In the genomic region with DNA sequence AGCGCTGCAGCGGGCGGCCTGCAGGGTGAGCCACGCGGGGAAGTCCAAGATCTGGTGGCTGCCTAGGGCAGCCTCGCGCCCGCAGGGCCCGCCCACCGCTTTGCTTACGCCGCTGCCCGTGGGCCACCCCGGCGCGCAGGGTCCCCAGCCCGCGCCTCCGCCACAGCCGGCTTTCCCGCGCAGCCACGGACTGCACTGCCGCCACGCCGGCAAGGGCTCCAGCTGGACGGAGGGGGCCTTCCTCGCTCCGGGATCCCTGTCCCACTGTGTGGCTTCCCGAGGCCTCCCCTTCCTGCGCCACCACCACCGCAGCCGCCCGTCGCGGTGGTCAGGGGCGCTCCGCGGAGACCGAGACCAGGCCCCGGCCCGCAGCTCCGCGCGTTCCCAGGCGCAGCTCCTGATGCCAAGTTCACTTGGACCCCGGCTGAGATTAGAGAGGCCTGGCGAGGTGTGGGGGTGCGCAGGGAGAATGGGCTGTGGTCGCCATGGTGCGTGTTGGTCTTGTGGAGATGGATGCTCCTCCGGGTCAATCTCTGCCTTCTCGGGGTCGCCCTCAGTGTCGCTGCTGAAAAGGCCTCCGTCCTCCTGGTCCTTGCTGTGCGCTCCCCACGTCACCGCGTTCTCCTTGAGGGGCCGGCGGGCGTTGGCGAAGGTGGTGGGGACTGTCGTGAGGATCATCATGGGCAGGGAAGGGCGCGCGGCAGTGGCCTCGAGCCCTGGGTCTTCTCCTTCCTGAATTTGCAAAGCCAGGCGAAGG, we compare ENCODE assay signal across 18 cellular contexts. TPM values are rescaled to one million over a fixed set of nuclear protein-coding genes. Genes with fewer than 3 reads are reported as not detected.
A peak's percentile ranks its signal among the peaks of the same experiment; 100 is the strongest.
DNase-seq lines count a peak whose midpoint lies in the region; ATAC-seq, FAIRE-seq and TF ChIP-seq lines count a peak whose summit lies in the region.
"Had no signal": no experiment of that assay in that cellular context is flagged by ENCODE, and none has a peak within 500 bp of the region (broad histone marks: within the 10 kb centered on the region; RNA-seq: fewer than 3 reads in every experiment).

No MANE protein-coding gene starts in this region.

- H3K14ac ChIP-seq in H1 (ENCODE audit: insufficient read length) = no peak overlapping the region

- H2BK5ac ChIP-seq in H1 (ENCODE audit: low read depth, low read length) = no peak overlapping the region

- peak overlapping the region; percentile 66 to 89 for H3K4me2 ChIP-seq in H1 (ENCODE audit: insufficient read depth in 1 of 2, low read depth in 2 of 2, low read length in 2 of 2)

- peaks cover 11% of the 10 kb centered on the region for H3K23me2 ChIP-seq in H1 (ENCODE audit: low read depth, low read length)

- TF ChIP-seq CTCF in Calu3 (IDR thresholded peaks at IDR 0.05; ENCODE audit: unreplicated experiment) (no peak), GM13977 (IDR thresholded peaks at IDR 0.05; ENCODE audit: extremely low read depth, insufficient read depth, missing control alignments) (no peak), H1 (IDR thresholded peaks at IDR 0.05; ENCODE audit: control extremely low read depth in 1 of 3, insufficient read depth in 1 of 3, low read depth in 1 of 3, low read length in 3 of 3) (no peak), nephron progenitor cell (IDR thresholded peaks at IDR 0.05) (no peak)

- H3K9me3 ChIP-seq in H1 (ENCODE audit: insufficient read depth in 2 of 2, low read depth in 1 of 2, low read length in 1 of 2) = no peaks in the 10 kb centered on the region; a peak in 1 of 4 replicates
- H3K9me3 ChIP-seq: HAP-1, right atrium auricular region had no signal

- peak overlapping the region; percentile 72; the same call in 1 of the 2 replicates for H2AFZ ChIP-seq in H1 (ENCODE audit: low read length)

- BruUV-seq in Calu3 (replicated peaks; lab: Mats Ljungman, UMichigan) = no TSS peak

- H4K5ac ChIP-seq in H1 (ENCODE audit: insufficient read length, low read depth, low read length) = no peak overlapping the region

- no peak overlapping the region for H2AK5ac ChIP-seq in H1 (ENCODE audit: low read depth, low read length)

- peaks cover 0 to 18% (median 8%) of the 10 kb centered on the region in 4 experiments; a peak in 5 of 7 replicates for H3K4me1 ChIP-seq in H1 (replicated peaks in 1 of 4; ENCODE audit: control insufficient read depth in 3 of 4, insufficient read depth in 4 of 4, low read length in 3 of 4)
- H3K4me1 ChIP-seq: HAP-1 had no signal

- peaks cover 43 to 64% (median 58%) of the 10 kb centered on the region in 4 experiments for H3K27me3 ChIP-seq in H1 (replicated peaks in 1 of 4; ENCODE audit: control insufficient read depth in 3 of 4, extremely low read depth in 1 of 4, insufficient read depth in 3 of 4, low read length in 3 of 4)

- H3K23ac ChIP-seq in H1 (ENCODE audit: insufficient read length) = no peak overlapping the region

- H3K56ac ChIP-seq in H1 (replicated peaks; ENCODE audit: insufficient read length, low read depth, low read length) = no peak overlapping the region

- intact Hi-C loops in Calu3 (cut with micrococcal nuclease; ENCODE audit: unreplicated experiment) = no loop called here

- no peak for TF ChIP-seq POLR2A in H1 (IDR thresholded peaks at IDR 0.05; ENCODE audit: control extremely low read depth in 1 of 2, low read depth in 2 of 2, low read length in 2 of 2)

- H3K27me3 Mint-ChIP-seq in Calu3 (ENCODE audit: unreplicated experiment) (peaks cover 85% of the 10 kb centered on the region), nephron progenitor cell (ENCODE audit: low read depth, poor library complexity) (peaks cover 74% of the 10 kb centered on the region)

- no peaks in the 10 kb centered on the region for H3K9me3 Mint-ChIP-seq in Calu3 (ENCODE audit: low read depth, unreplicated experiment)
- H3K9me3 Mint-ChIP-seq in nephron progenitor cell = no peaks in the 10 kb centered on the region
- H3K9me3 Mint-ChIP-seq: T-cell had no signal

- ATAC-seq in GM21515 (IDR thresholded peaks at IDR 0.05; ENCODE audit: unreplicated experiment) = no peak
- ATAC-seq: T-cell had no signal

- H3K4me1 Mint-ChIP-seq in Calu3 (ENCODE audit: low read depth, unreplicated experiment) (no peaks in the 10 kb centered on the region), nephron progenitor cell (peaks cover 32% of the 10 kb centered on the region)

- 6% methylated on average over 62 of the region's 70 CpGs; no CpG with 5 or more reads in 1 of the 2 experiments for WGBS in H1 (ENCODE audit: extremely low coverage in 1 of 2, insufficient coverage in 1 of 2, insufficient read length in 1 of 2, insufficient replicate concordance in 2 of 2, low coverage in 1 of 2, low lambda C conversion rate in 2 of 2, missing lambda C conversion rate in 1 of 2), 2 experiments

- H4K91ac ChIP-seq in H1 (replicated peaks; ENCODE audit: insufficient read length, low read length) = no peak overlapping the region

- DNase-seq in Calu3 (no peak), GM13977 (ENCODE audit: low spot score) (peak; percentile 52), H1 (ENCODE audit: low read depth in 1 of 2, low spot score in 2 of 2) (peak in 1 of 2 experiments; percentile 72), nephron progenitor cell (peak; percentile 25), NCI-H1105 treated with DMSO at 0.1 percent for 48 hours (lab: John Stamatoyannopoulos, UW) (no peak)
- no peak for DNase-seq in activated effector memory CD4-positive, alpha-beta T cell treated with anti-CD3 and anti-CD28 coated beads, Interleukin-2, amount 50 U/mL, for 16 hours
- no peak for DNase-seq in activated CD4-positive, CD25-positive, alpha-beta regulatory T cell treated with anti-CD3 and anti-CD28 coated beads, Interleukin-2, amount 50 U/mL, for 72 hours
- DNase-seq: NCI-H2081; NCI-H774; stimulated activated CD4-positive, alpha-beta T cell treated with anti-CD3 and anti-CD28 coated beads, Interleukin-4, amount 100 ng/mL, for 1 hour; T-cell had no signal

- POLR2A ChIA-PET in H1 (lab: Charles Lee; ENCODE audit: partially characterized antibody) = no interaction called here

- no peak overlapping the region for H3K9ac ChIP-seq in H1 (replicated peaks in 1 of 4; ENCODE audit: extremely low read depth in 1 of 4, low read depth in 3 of 4, low read length in 3 of 4)

- H3K79me2 ChIP-seq in H1 (ENCODE audit: control insufficient read depth in 1 of 2, insufficient read depth in 2 of 2, low read length in 2 of 2) = no peaks in the 10 kb centered on the region

- TF ChIP-seq RAD21 in H1 (IDR thresholded peaks at IDR 0.05 in 1 of 2, conservative IDR thresholded peaks at IDR 0.05 in 1 of 2; ENCODE audit: low read depth in 2 of 2, low read length in 2 of 2) = no peak

- H3K79me1 ChIP-seq in H1 (ENCODE audit: low read depth, low read length) = no peaks in the 10 kb centered on the region

- CTCF ChIA-PET in Calu3 (lab: Charles Lee) = no interaction called here
- CTCF ChIA-PET in H1 (lab: Charles Lee; ENCODE audit: partially characterized antibody) = interaction anchor here (0.8 to 2.1 kb wide), 7 partner anchors 9 to 98 kb away, joined by 3 to 5 read pairs (median 3); a partner anchor contains a TSS

- peak overlapping the region; percentile 74 for H3K4me3 Mint-ChIP-seq in Calu3 (ENCODE audit: low read depth, unreplicated experiment)
- H3K4me3 Mint-ChIP-seq in nephron progenitor cell = peak overlapping the region; percentile 85

- in situ Hi-C loops in GM13977 (cut with MboI; ENCODE audit: low pct_unique_long_range_greater_than_20kb, low sequenced_read_pairs, unreplicated experiment) = loop anchor here (25.0 kb wide), 1 partner anchor 241 kb away; no protein-coding TSS in a partner anchor

- H3K36me3 ChIP-seq in H1 (ENCODE audit: control insufficient read depth in 2 of 4, insufficient read depth in 4 of 4, low read length in 3 of 4) = peaks cover 0 to 5% (median 0%) of the 10 kb centered on the region in 4 experiments; a peak in 1 of 8 replicates
- H3K36me3 ChIP-seq: HAP-1, right atrium auricular region had no signal

- no peak overlapping the region for H3K27ac ChIP-seq in H1 (ENCODE audit: low read depth, low read length)
- H3K27ac ChIP-seq: C4-2B, right atrium auricular region had no signal

- peak overlapping the region; percentile 68; the same call in 1 of the 2 replicates for H2BK12ac ChIP-seq in H1 (ENCODE audit: low read depth, low read length)

- no peak overlapping the region for H2BK20ac ChIP-seq in H1 (ENCODE audit: low read length)

- no peak overlapping the region for H3K27ac Mint-ChIP-seq in Calu3 (ENCODE audit: unreplicated experiment)
- H3K27ac Mint-ChIP-seq in nephron progenitor cell = no peak overlapping the region
- H3K27ac Mint-ChIP-seq: T-cell had no signal

- TF ChIP-seq EP300 in H1 (IDR thresholded peaks at IDR 0.05; ENCODE audit: borderline replicate concordance in 1 of 2, low read depth in 2 of 2, low read length in 2 of 2) = no peak

- no peak overlapping the region for H3K4ac ChIP-seq in H1 (replicated peaks; ENCODE audit: insufficient read length, low read depth, low read length)

- H4K8ac ChIP-seq in H1 (ENCODE audit: extremely low read depth, insufficient read depth, low read length) = peak overlapping the region; percentile 45

- H2BK120ac ChIP-seq in H1 (replicated peaks; ENCODE audit: low read depth, low read length) = no peak overlapping the region

- FAIRE-seq in H1 (lab: Jason Lieb, UNC) = no peak
- FAIRE-seq: islet of Langerhans, RCC 7860 had no signal

- no peak overlapping the region; the same call in 1 of the 2 replicates for H3K18ac ChIP-seq in H1 (ENCODE audit: extremely low read depth, low read length)

- H4K20me1 ChIP-seq in H1 (replicated peaks in 1 of 2; ENCODE audit: control insufficient read depth in 1 of 2, insufficient read depth in 2 of 2, low read length in 2 of 2) = peaks cover 0 to 2% of the 10 kb centered on the region in 2 experiments

- peak overlapping the region; percentile 88; the same call in 1 of the 2 replicates for H2BK15ac ChIP-seq in H1 (ENCODE audit: low read length)

- H3K4me3 ChIP-seq in H1 (ENCODE audit: extremely low read depth in 1 of 4, insufficient read depth in 2 of 4, low read depth in 3 of 4, low read length in 4 of 4) = peak overlapping the region; percentile 22 to 58 (median 44)
- H3K4me3 ChIP-seq: HAP-1 had no signal

- peaks cover 4% of the 10 kb centered on the region for H3K36me3 Mint-ChIP-seq in Calu3 (ENCODE audit: insufficient read depth, unreplicated experiment)
- no peaks in the 10 kb centered on the region for H3K36me3 Mint-ChIP-seq in nephron progenitor cell (ENCODE audit: low read depth)
- H3K36me3 Mint-ChIP-seq: T-cell had no signal

RNA-seq across cellular contexts. Expression of a gene that starts 17.9 kb away (rescaled TPM):
- total RNA-seq in Calu3 (2022) = not detected in 2 replicates
- not detected in 2 replicates for total RNA-seq in H1 (2021; fragmentation: NEBNext Ultra II Directional; extraction: Animal tissue kit (Norgen Biotek cat#: 25700))
- not detected in 2 replicates for polyA plus RNA-seq in H1 (2011; rRNA removed)
- not detected for polyA plus RNA-seq in H1 (2011; cell fraction: cytosol; rRNA removed)
- not detected for polyA plus RNA-seq in H1 (2011; cell fraction: nucleus; rRNA removed)
- polyA plus RNA-seq in H1 (2012, experiment 1 of 2) = not detected in 4 replicates
- polyA plus RNA-seq in H1 (2012, experiment 2 of 2) = not detected
- not detected for polyA plus RNA-seq in H1 (2013, experiment 1 of 2)
- polyA plus RNA-seq in H1 (2013, experiment 2 of 2) = not detected
- polyA minus RNA-seq in H1 (2011; rRNA and poly(A)+ RNA removed) = 0.15 TPM in 1 of 2 replicates, not detected in the other
- not detected for polyA minus RNA-seq in H1 (2011; cell fraction: cytosol; rRNA and poly(A)+ RNA removed)
- polyA minus RNA-seq in H1 (2011; cell fraction: nucleus; rRNA and poly(A)+ RNA removed) = not detected
- total RNA-seq: dermis microvascular lymphatic vessel endothelial cell, right atrium auricular region had no signal

Comparison
In these comparisons a context has a peak if more than half of its experiments do, and no peak if none do; other contexts are left out.
1. DNase-seq: peak in GM13977 (single experiment) and nephron progenitor cell (single experiment); none in Calu3 (single experiment), activated effector memory CD4-positive, alpha-beta T cell treated with anti-CD3 and anti-CD28 coated beads, Interleukin-2, amount 50 U/mL, for 16 hours (single experiment), NCI-H1105 treated with DMSO at 0.1 percent for 48 hours (single experiment) and activated CD4-positive, CD25-positive, alpha-beta regulatory T cell treated with anti-CD3 and anti-CD28 coated beads, Interleukin-2, amount 50 U/mL, for 72 hours (single experiment).